In genomic region chr1:73801912-73802429, GRCh38 we compare ENCODE assay signal across 28 cellular contexts.
DNase-seq lines count a peak whose midpoint lies in the region; ATAC-seq and TF ChIP-seq lines count a peak whose summit lies in the region.
"Had no signal": no experiment of that assay in that cellular context is flagged by ENCODE, and none has a peak within 500 bp of the region (broad histone marks: within the 10 kb centered on the region; RNA-seq: fewer than 3 reads in every experiment).

No MANE protein-coding gene starts in this region.

- no peaks in the 10 kb centered on the region for H3K79me2 ChIP-seq in PC-9 (ENCODE audit: low read depth)

- no peak for TF ChIP-seq EP300 in gastroesophageal sphincter (IDR thresholded peaks at IDR 0.05)

- H3K9me3 ChIP-seq in PC-9 (ENCODE audit: insufficient read depth, low read depth) (peaks cover 5% of the 10 kb centered on the region), neuron (ENCODE audit: low read length) (no peaks in the 10 kb centered on the region), gastroesophageal sphincter (no peaks in the 10 kb centered on the region)
- H3K9me3 ChIP-seq: HAP-1, MG63 had no signal

- CTCF ChIA-PET in PC-9 (lab: Charles Lee), result no interaction called here

- no peaks in the 10 kb centered on the region for H3K36me3 ChIP-seq in PC-9 (ENCODE audit: low read depth)
- no peaks in the 10 kb centered on the region for H3K36me3 ChIP-seq in neuron (ENCODE audit: insufficient read depth, low read length)
- H3K36me3 ChIP-seq in gastroesophageal sphincter, result no peaks in the 10 kb centered on the region
- H3K36me3 ChIP-seq: HAP-1, MG63 had no signal

- H3K4me2 ChIP-seq in PC-9, result peak overlapping the region; percentile 48

- no peak overlapping the region for H2AFZ ChIP-seq in PC-9
- peak overlapping the region; percentile 28 for H2AFZ ChIP-seq in neuron (ENCODE audit: low read depth, low read length)
- H2AFZ ChIP-seq: GM23248 had no signal

- intact Hi-C loops in PC-9 (cut with micrococcal nuclease; ENCODE audit: unreplicated experiment), result no loop called here

- H4K20me1 ChIP-seq in PC-9 (ENCODE audit: insufficient read depth), result no peaks in the 10 kb centered on the region

- DNase-seq in AG20443 (ENCODE audit: low spot score) (peak; percentile 12), PC-9 (no peak), epithelial cell of esophagus (ENCODE audit: low read depth) (peak; percentile 17), AG08396 (ENCODE audit: low spot score) (no peak), HuH-7 (ENCODE audit: low spot score) (no peak), COLO829 (ENCODE audit: low spot score) (no peak)
- DNase-seq: Calu3; CD8-positive, alpha-beta memory T cell; DMS79 treated with DMSO at 0.1 percent for 48 hours; GM23248; HFFc6; IMR-90; KG1; MG63; NCI-H1105 treated with DMSO at 0.1 percent for 48 hours; NCI-H146; NCI-H2029; NCI-H446; NCI-H524 treated with DMSO at 0.1 percent for 48 hours; NCI-H82; NK-92 treated with Interleukin-12 subunit alpha and Interleukin-12 subunit beta, amount 100 ng/mL, for 24 hours; SIG-M5; SW 1271 had no signal

- no peak for TF ChIP-seq POLR2A in gastroesophageal sphincter (IDR thresholded peaks at IDR 0.05)

- 0 out of 2 replicates have a peak, but pooled peaks cover 4% of the 10 kb centered on the region for H3K9me2 ChIP-seq in PC-9 (ENCODE audit: insufficient read depth)

- ATAC-seq in gastroesophageal sphincter, result no peak
- ATAC-seq: Panc1 had no signal

- no TSS peak for BruUV-seq in PC-9 (replicated peaks; lab: Mats Ljungman, UMichigan)

- POLR2A ChIA-PET in PC-9 (lab: Charles Lee; ENCODE audit: unreplicated experiment), result no interaction called here

- no peaks in the 10 kb centered on the region for H3K27me3 ChIP-seq in PC-9 (ENCODE audit: insufficient read depth, low read depth)
- H3K27me3 ChIP-seq in neuron (ENCODE audit: insufficient read depth, low read length), result no peaks in the 10 kb centered on the region
- H3K27me3 ChIP-seq in gastroesophageal sphincter, result no peaks in the 10 kb centered on the region
- H3K27me3 ChIP-seq: MG63 had no signal

- TF ChIP-seq CTCF in PC-9 (conservative IDR thresholded peaks at IDR 0.05) (no peak), epithelial cell of esophagus (IDR thresholded peaks at IDR 0.05; ENCODE audit: insufficient read depth, low read depth, low read length, missing control alignments) (no peak), gastroesophageal sphincter (IDR thresholded peaks at IDR 0.05) (no peak)

- H3F3A ChIP-seq in PC-9 (ENCODE audit: insufficient read depth, low read depth), result peaks cover 17% of the 10 kb centered on the region

- H3K27ac ChIP-seq in PC-9 (no peak overlapping the region), gastroesophageal sphincter (no peak overlapping the region)
- H3K27ac ChIP-seq: GM23248, SK-N-MC had no signal

- H3K4me3 ChIP-seq in PC-9, result no peak overlapping the region
- no peak overlapping the region for H3K4me3 ChIP-seq in epithelial cell of esophagus (ENCODE audit: low read length)
- H3K4me3 ChIP-seq in neuron (ENCODE audit: low read length), result no peak overlapping the region
- H3K4me3 ChIP-seq in gastroesophageal sphincter, result no peak overlapping the region
- H3K4me3 ChIP-seq: GM23248, HAP-1, MG63, SK-N-MC had no signal

- H3K4me1 ChIP-seq in PC-9 (replicated peaks; ENCODE audit: insufficient read depth), result peaks cover 51% of the 10 kb centered on the region
- peaks cover 10% of the 10 kb centered on the region for H3K4me1 ChIP-seq in neuron (ENCODE audit: insufficient read depth, low read length)
- no peaks in the 10 kb centered on the region for H3K4me1 ChIP-seq in gastroesophageal sphincter
- H3K4me1 ChIP-seq: HAP-1 had no signal

- WGBS in gastroesophageal sphincter (ENCODE audit: low coverage in 1 of 2), 2 donors, result 0 to 27% methylated on average over 1 of the region's 1 CpG

Comparison
In these comparisons a context has a peak if more than half of its experiments do, and no peak if none do; other contexts are left out.
1. DNase-seq: peak in AG20443 (single experiment) and epithelial cell of esophagus (single experiment); none in PC-9 (0 of 2), AG08396 (single experiment), HuH-7 (single experiment) and COLO829 (single experiment).